ENCODE assay signal across 8 cellular contexts in the genomic region with DNA sequence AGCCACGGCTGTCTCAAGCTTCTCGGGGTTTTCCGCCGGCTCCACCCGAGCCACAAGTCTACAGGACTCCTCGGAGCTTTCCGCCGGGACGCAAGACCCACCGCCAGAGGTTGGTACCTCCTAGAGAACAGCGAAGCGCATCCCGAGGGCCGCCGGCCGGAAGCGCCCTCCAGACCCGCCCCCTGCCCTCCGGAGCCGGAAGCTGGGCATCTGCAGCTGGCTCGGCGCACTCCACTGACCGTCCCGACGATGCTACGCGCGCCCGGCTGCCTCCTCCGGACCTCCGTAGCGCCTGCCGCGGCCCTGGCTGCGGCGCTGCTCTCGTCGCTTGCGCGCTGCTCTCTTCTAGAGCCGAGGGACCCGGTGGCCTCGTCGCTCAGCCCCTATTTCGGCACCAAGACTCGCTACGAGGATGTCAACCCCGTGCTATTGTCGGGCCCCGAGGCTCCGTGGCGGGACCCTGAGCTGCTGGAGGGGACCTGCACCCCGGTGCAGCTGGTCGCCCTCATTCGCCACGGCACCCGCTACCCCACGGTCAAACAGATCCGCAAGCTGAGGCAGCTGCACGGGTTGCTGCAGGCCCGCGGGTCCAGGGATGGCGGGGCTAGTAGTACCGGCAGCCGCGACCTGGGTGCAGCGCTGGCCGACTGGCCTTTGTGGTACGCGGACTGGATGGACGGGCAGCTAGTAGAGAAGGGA. TPM values are rescaled to one million over a fixed set of nuclear protein-coding genes. Genes with fewer than 3 reads are reported as not detected.
A peak's percentile ranks its signal among the peaks of the same experiment; 100 is the strongest.
DNase-seq lines count a peak whose midpoint lies in the region; ATAC-seq, FAIRE-seq and TF ChIP-seq lines count a peak whose summit lies in the region.

A gene with protein sequence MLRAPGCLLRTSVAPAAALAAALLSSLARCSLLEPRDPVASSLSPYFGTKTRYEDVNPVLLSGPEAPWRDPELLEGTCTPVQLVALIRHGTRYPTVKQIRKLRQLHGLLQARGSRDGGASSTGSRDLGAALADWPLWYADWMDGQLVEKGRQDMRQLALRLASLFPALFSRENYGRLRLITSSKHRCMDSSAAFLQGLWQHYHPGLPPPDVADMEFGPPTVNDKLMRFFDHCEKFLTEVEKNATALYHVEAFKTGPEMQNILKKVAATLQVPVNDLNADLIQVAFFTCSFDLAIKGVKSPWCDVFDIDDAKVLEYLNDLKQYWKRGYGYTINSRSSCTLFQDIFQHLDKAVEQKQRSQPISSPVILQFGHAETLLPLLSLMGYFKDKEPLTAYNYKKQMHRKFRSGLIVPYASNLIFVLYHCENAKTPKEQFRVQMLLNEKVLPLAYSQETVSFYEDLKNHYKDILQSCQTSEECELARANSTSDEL (plus strand): TSS at position 227 of the 699 bp plus-strand sequence. CDS start 23 bp downstream, at position 250.

- no peak for TF ChIP-seq EP300 in HepG2 (IDR thresholded peaks at IDR 0.05; ENCODE audit: low read depth in 2 of 2, low read length in 2 of 2)
- TF ChIP-seq EP300 in HepG2 (CRISPR knock-in tag; IDR thresholded peaks at IDR 0.05; ENCODE audit: borderline replicate concordance) = no peak; the same call in 1 of the 2 replicates

- peak within 1 kb of the TSS; percentile 73 for H3K4me2 ChIP-seq in HepG2 (ENCODE audit: low read depth, low read length)

- TF ChIP-seq POLR2A in HepG2 (IDR thresholded peaks at IDR 0.05; ENCODE audit: insufficient read depth in 1 of 2, low read depth in 2 of 2, low read length in 2 of 2) = peak; percentile 65 to 83

- DNase-seq in BJ (ENCODE audit: low read depth) (peak; percentile 49), NCI-H69 (lab: John Stamatoyannopoulos, UW) (peak; percentile 85), dermis microvascular lymphatic vessel endothelial cell (ENCODE audit: low read depth in 2 of 2) (peak; percentile 18 to 73), HepG2 (ENCODE audit: low spot score) (peak; percentile 74)
- peak; percentile 93 for DNase-seq in activated CD4-positive, alpha-beta memory T cell treated with anti-CD3 and anti-CD28 coated beads for 36 hours
- peak; percentile 78 to 84 for DNase-seq in stimulated activated CD4-positive, alpha-beta T cell treated with anti-CD3 and anti-CD28 coated beads, Interleukin-4, amount 100 ng/mL, for 4 hours

- H2AFZ ChIP-seq in HepG2 (ENCODE audit: low read length) = peak within 1 kb of the TSS; percentile 75

- peaks cover 35% of the 10 kb centered on the region for H3K4me1 Mint-ChIP-seq in activated CD4-positive, alpha-beta memory T cell treated with anti-CD3 and anti-CD28 coated beads for 36 hours (ENCODE audit: low read depth)

- WGBS in HepG2 (ENCODE audit: low lambda C conversion rate) = 0% methylated on average over 14 of the region's 71 CpGs

- peaks cover 8% of the 10 kb centered on the region for H3K36me3 Mint-ChIP-seq in activated CD4-positive, alpha-beta memory T cell treated with anti-CD3 and anti-CD28 coated beads for 36 hours

- TF ChIP-seq CTCF in BJ (IDR thresholded peaks at IDR 0.05; ENCODE audit: insufficient read depth, low read depth, low read length) (0 out of 2 replicates have a peak, but pooled peaks have one; percentile 2), HepG2 (CRISPR knock-in tag; IDR thresholded peaks at IDR 0.05) (no peak)

- no peaks in the 10 kb centered on the region for H3K9me3 ChIP-seq in HepG2 (ENCODE audit: low read length)

- ATAC-seq in GM19035 (IDR thresholded peaks at IDR 0.05; ENCODE audit: unreplicated experiment) (peak; percentile 83), HG03280 (IDR thresholded peaks at IDR 0.05; ENCODE audit: unreplicated experiment) (peak; percentile 76), HepG2 (peak; percentile 96)

- peak within 1 kb of the TSS; percentile 88 for H3K4me3 Mint-ChIP-seq in activated CD4-positive, alpha-beta memory T cell treated with anti-CD3 and anti-CD28 coated beads for 36 hours

- CTCF ChIA-PET in BJ (lab: Yijun Ruan, JAX) (interaction anchor here (0.7 to 0.9 kb wide), 3 partner anchors 14 to 230 kb away, joined by 3 to 4 read pairs (median 3); no protein-coding TSS in a partner anchor), HepG2 (lab: Yijun Ruan, JAX; ENCODE audit: low intra/inter-chr PET ratio, low total read pairs) (no interaction called here)
- CTCF ChIA-PET in activated CD4-positive, alpha-beta memory T cell treated with anti-CD3 and anti-CD28 coated beads for 36 hours (lab: Charles Lee) = interaction anchor here (1.1 to 2.9 kb wide), 2 partner anchors 15 to 29 kb away, joined by 3 to 16 read pairs; no protein-coding TSS in a partner anchor

- in situ Hi-C loops in HepG2 (cut with HindIII; ENCODE audit: extremely low pct_ligation_motif_present, low pct_unique_long_range_greater_than_20kb) = no loop called here

- H3K36me3 ChIP-seq in BJ (ENCODE audit: control insufficient read depth, insufficient read depth, low read length) = no peaks in the 10 kb centered on the region
- no peaks in the 10 kb centered on the region; a peak in 1 of 5 replicates for H3K36me3 ChIP-seq in HepG2 (replicated peaks in 1 of 2; ENCODE audit: control insufficient read depth in 1 of 2, insufficient read depth in 2 of 2, low read length in 2 of 2)

- H3K4me3 ChIP-seq in BJ (ENCODE audit: low read depth, low read length) (peak within 1 kb of the TSS; percentile 85), HepG2 (replicated peaks in 1 of 3; ENCODE audit: insufficient read depth in 1 of 3, low read depth in 2 of 3, low read length in 3 of 3) (peak within 1 kb of the TSS; percentile 83 to 98 (median 94))

- H3K27me3 Mint-ChIP-seq in activated CD4-positive, alpha-beta memory T cell treated with anti-CD3 and anti-CD28 coated beads for 36 hours = peaks cover 4% of the 10 kb centered on the region

- H3K27me3 ChIP-seq in BJ (ENCODE audit: control insufficient read depth, insufficient read depth, low read length) = no peaks in the 10 kb centered on the region
- no peaks in the 10 kb centered on the region; a peak in 1 of 5 replicates for H3K27me3 ChIP-seq in HepG2 (ENCODE audit: control insufficient read depth in 1 of 2, insufficient read depth in 2 of 2, low read length in 2 of 2)

- peaks cover 75% of the 10 kb centered on the region for H3K4me1 ChIP-seq in HepG2 (ENCODE audit: insufficient read depth, low read length)

- BruUV-seq in HepG2 (replicated peaks; lab: Mats Ljungman, UMichigan) = no TSS peak

- H3K79me2 ChIP-seq in HepG2 (ENCODE audit: insufficient read depth, low read length) = peaks cover 49% of the 10 kb centered on the region

- H3K9ac ChIP-seq in HepG2 (ENCODE audit: insufficient read depth, low read depth, low read length) = peak within 1 kb of the TSS; percentile 78

- no peaks in the 10 kb centered on the region for H3K9me3 Mint-ChIP-seq in activated CD4-positive, alpha-beta memory T cell treated with anti-CD3 and anti-CD28 coated beads for 36 hours

- peak; percentile 8; the same call in 1 of the 2 replicates for TF ChIP-seq RAD21 in HepG2 (CRISPR knock-in tag; IDR thresholded peaks at IDR 0.05)

- 0 out of 2 replicates have a peak, but pooled peaks cover 4% of the 10 kb centered on the region for H4K20me1 ChIP-seq in HepG2 (ENCODE audit: insufficient read depth, low read length)

- peak within 1 kb of the TSS; percentile 80 for H3K27ac Mint-ChIP-seq in activated CD4-positive, alpha-beta memory T cell treated with anti-CD3 and anti-CD28 coated beads for 36 hours

- H3K27ac ChIP-seq in HepG2 (ENCODE audit: extremely low read length, insufficient read depth, low read length) = peak within 1 kb of the TSS; percentile 75

- FAIRE-seq in HepG2 (lab: Jason Lieb, UNC) = no peak

- POLR2A ChIA-PET in BJ (lab: Charles Lee) = interaction anchor here (0.8 kb wide), 1 partner anchor 43 kb away, joined by 3 read pairs; no protein-coding TSS in a partner anchor
- POLR2A ChIA-PET in activated CD4-positive, alpha-beta memory T cell treated with anti-CD3 and anti-CD28 coated beads for 36 hours (lab: Charles Lee) = interaction anchor here (0.9 to 1.6 kb wide), 4 partner anchors 14 to 586 kb away, joined by 3 to 15 read pairs (median 4); no protein-coding TSS in a partner anchor
- POLR2A ChIA-PET in HepG2 (lab: Yijun Ruan, JAX) = interaction anchor here (1.2 to 1.6 kb wide), 4 partner anchors 9 to 358 kb away, joined by 5 to 7 read pairs (median 6); a partner anchor contains a TSS

- intact Hi-C loops in activated CD4-positive, alpha-beta memory T cell treated with anti-CD3 and anti-CD28 coated beads for 36 hours (cut with micrococcal nuclease) = loop anchor here (1.0 kb wide), 1 partner anchor 257 kb away; no protein-coding TSS in a partner anchor
- intact Hi-C loops in HepG2 (cut with micrococcal nuclease; ENCODE audit: unreplicated experiment) = loop anchor here (5.0 kb wide), 1 partner anchor 163 kb away; no protein-coding TSS in a partner anchor

TF ChIP-seq in HepG2, 621 proteins besides CTCF, POLR2A, EP300 and RAD21 (continues in another document):
- TF ChIP-seq ZMYM4 (CRISPR knock-in tag; IDR thresholded peaks at IDR 0.05) (peak; percentile 56; the same call in 1 of the 2 replicates), THAP11 (CRISPR knock-in tag; IDR thresholded peaks at IDR 0.05) (peak; percentile 87)

RNA-seq across cellular contexts. Expression of the gene that starts here (rescaled TPM):
- 7.7 and 10.5 TPM in 2 replicates for polyA plus RNA-seq in BJ (2011; rRNA removed)
- 2.4 and 2.7 TPM in 2 replicates for polyA minus RNA-seq in BJ (2011; rRNA and poly(A)+ RNA removed)
- 1 to 10 TPM; 8.7 to 9.7 TPM for total RNA-seq in activated CD4-positive, alpha-beta memory T cell treated with anti-CD3 and anti-CD28 coated beads for 36 hours
- 14.6 and 17.7 TPM in 2 replicates for total RNA-seq in dermis microvascular lymphatic vessel endothelial cell
- 28.0 and 53.7 TPM in 2 replicates for total RNA-seq in HepG2 (2016; rRNA removed; fragmentation: Illumina TruSeq; extraction: Trizol)
- total RNA-seq in HepG2 (2016; cell fraction: cytosol; rRNA removed; fragmentation: Illumina TruSeq; extraction: Trizol; ENCODE audit: low read depth) = 3.9 and 4.8 TPM in 2 replicates
- 24.9 and 55.2 TPM in 2 replicates for total RNA-seq in HepG2 (2016; cell fraction: insoluble cytoplasmic fraction; rRNA removed; fragmentation: Illumina TruSeq; extraction: Trizol)
- 7.7 and 10.4 TPM in 2 replicates for total RNA-seq in HepG2 (2016; cell fraction: membrane; rRNA removed; fragmentation: Illumina TruSeq; extraction: Trizol)
- total RNA-seq in HepG2 (2016; cell fraction: nucleus; rRNA removed; fragmentation: Illumina TruSeq; extraction: Trizol) = 52.9 and 65.7 TPM in 2 replicates
- 18.4 and 19.2 TPM in 2 replicates for polyA plus RNA-seq in HepG2 (2011; rRNA removed)
- polyA plus RNA-seq in HepG2 (2011; cell fraction: cytosol; rRNA removed) = 9.0 and 10.4 TPM in 2 replicates
- polyA plus RNA-seq in HepG2 (2011; cell fraction: nucleus; rRNA removed) = 9.9 and 11.4 TPM in 2 replicates
- polyA plus RNA-seq in HepG2 (2012) = 25.8 and 38.1 TPM in 2 replicates
- 2.4 TPM in 2 replicates for polyA plus RNA-seq in HepG2 (2016; cell fraction: cytosol; fragmentation: Illumina TruSeq; extraction: Trizol; ENCODE audit: low read depth)
- polyA plus RNA-seq in HepG2 (2016; cell fraction: insoluble cytoplasmic fraction; fragmentation: Illumina TruSeq; extraction: Trizol; ENCODE audit: low read depth) = 23.4 and 25.5 TPM in 2 replicates
- polyA plus RNA-seq in HepG2 (2016; cell fraction: membrane; fragmentation: Illumina TruSeq; extraction: Trizol; ENCODE audit: low read depth) = 4.2 and 5.6 TPM in 2 replicates
- polyA plus RNA-seq in HepG2 (2016; cell fraction: nucleus; fragmentation: Illumina TruSeq; extraction: Trizol; ENCODE audit: insufficient read depth, low read depth) = 70.3 and 77.7 TPM in 2 replicates
- polyA minus RNA-seq in HepG2 (2011; rRNA and poly(A)+ RNA removed; ENCODE audit: low replicate concordance) = 6.3 and 28.3 TPM in 2 replicates
- polyA minus RNA-seq in HepG2 (2011; cell fraction: cytosol; rRNA and poly(A)+ RNA removed) = 16.9 and 17.9 TPM in 2 replicates
- 13.6 and 15.2 TPM in 2 replicates for polyA minus RNA-seq in HepG2 (2011; cell fraction: nucleus; rRNA and poly(A)+ RNA removed)

Comparison
In these comparisons a context has a peak if more than half of its experiments do, and no peak if none do; other contexts are left out.
1. Peak in every context shown above with its lines: DNase-seq, ATAC-seq, H3K4me3 ChIP-seq and H3K27ac ChIP-seq.